Comparison of ENCODE assay signal across 7 cellular contexts in genomic region chr2:41860078-41860514, GRCh38.
DNase-seq lines count a peak whose midpoint lies in the region; ATAC-seq, FAIRE-seq and TF ChIP-seq lines count a peak whose summit lies in the region.
"Not testable (repeated sequence)": the region's sequence is repeated elsewhere in the genome, so short reads cannot be mapped to it uniquely, and the experiment has no call there.

No MANE protein-coding gene starts in this region.

- TF ChIP-seq CTCF in keratinocyte (optimal IDR thresholded peaks at IDR 0.05 in 1 of 3, IDR thresholded peaks at IDR 0.05 in 1 of 3, conservative IDR thresholded peaks at IDR 0.05 in 1 of 3; ENCODE audit: extremely low read depth in 1 of 3, insufficient read depth in 2 of 3, low read length in 3 of 3) = not testable (repeated sequence)

- not testable (repeated sequence) for H3K9ac ChIP-seq in keratinocyte (ENCODE audit: control insufficient read depth, extremely low read depth, insufficient read depth, low read length)

- peak overlapping the region; percentile 17 for H3K4me2 ChIP-seq in keratinocyte (ENCODE audit: control insufficient read depth, extremely low read depth, insufficient read depth, low read depth, low read length)

- H3K4me1 ChIP-seq in keratinocyte (ENCODE audit: control insufficient read depth, extremely low read depth, insufficient read depth, low read length) = peaks cover 10% of the 10 kb centered on the region

- H2AFZ ChIP-seq in keratinocyte (ENCODE audit: control insufficient read depth, low read length) = peak overlapping the region; percentile 78

- not testable (repeated sequence) for H3K4me3 ChIP-seq in keratinocyte (ENCODE audit: control insufficient read depth in 2 of 3, extremely low read depth in 1 of 3, insufficient read depth in 2 of 3, low read depth in 1 of 3, low read length in 3 of 3)

- dilution Hi-C loops in keratinocyte (cut with MboI; ENCODE audit: extremely low pct_ligation_motif_present, low sequenced_read_pairs) = loop anchor here (25.0 kb wide), 1 partner anchor 227 kb away; no protein-coding TSS in a partner anchor

- not testable (repeated sequence) for H3K36me3 ChIP-seq in keratinocyte (ENCODE audit: control insufficient read depth in 2 of 2, extremely low read depth in 1 of 2, insufficient read depth in 2 of 2, low read length in 2 of 2)

- peak; percentile 75 for ATAC-seq in esophagus mucosa

- H3K79me2 ChIP-seq in keratinocyte (ENCODE audit: control insufficient read depth, insufficient read depth, low read length) = not testable (repeated sequence)

- H3K27me3 ChIP-seq in keratinocyte (ENCODE audit: control insufficient read depth, extremely low read depth, insufficient read depth, low read length) = not testable (repeated sequence)

- not testable (repeated sequence) for H3K9me3 ChIP-seq in keratinocyte (ENCODE audit: control insufficient read depth, low read depth, low read length)

- peak overlapping the region; percentile 51 for H3K27ac ChIP-seq in keratinocyte (ENCODE audit: control insufficient read depth, insufficient read depth, low read length)

- peak; percentile 17 for DNase-seq in DMS53 treated with DMSO at 0.1 percent for 48 hours (lab: John Stamatoyannopoulos, UW; ENCODE audit: unreplicated experiment)
- DNase-seq in HT-29 (ENCODE audit: low spot score) = peak; percentile 74
- DNase-seq in RPMI7951 (ENCODE audit: low read depth) = peak; percentile 68
- DNase-seq in astrocyte of the hippocampus (ENCODE audit: low read depth, low spot score) = peak; percentile 11
- peak; percentile 44 for DNase-seq in keratinocyte (ENCODE audit: low read depth, low spot score)
- peak; percentile 35 for DNase-seq in non-pigmented ciliary epithelial cell (ENCODE audit: low read depth)

- H3K9me1 ChIP-seq in keratinocyte (ENCODE audit: control insufficient read depth, extremely low read depth, insufficient read depth, low read length) = not testable (repeated sequence)

- peak; percentile 65 for FAIRE-seq in keratinocyte (lab: Jason Lieb, UNC)

- not testable (repeated sequence) for H4K20me1 ChIP-seq in keratinocyte (ENCODE audit: control insufficient read depth, extremely low read depth, insufficient read depth, low read length)

Comparison
In these comparisons a context has a peak if more than half of its experiments do, and no peak if none do; other contexts are left out.
1. DNase-seq: peak in every context shown above with its lines; median percentile 74 in HT-29; 68 in RPMI7951; 44 in keratinocyte; 35 in non-pigmented ciliary epithelial cell; 17 in DMS53 treated with DMSO at 0.1 percent for 48 hours; 11 in astrocyte of the hippocampus.